ENCODE assay signal across 16 cellular contexts in genomic region chr18:78996741-78997490, GRCh38. TPM values are rescaled to one million over a fixed set of nuclear protein-coding genes. Genes with fewer than 3 reads are reported as not detected.
DNase-seq lines count a peak whose midpoint lies in the region; ATAC-seq and TF ChIP-seq lines count a peak whose summit lies in the region.
"Had no signal": no experiment of that assay in that cellular context is flagged by ENCODE, and none has a peak within 500 bp of the region (broad histone marks: within the 10 kb centered on the region; RNA-seq: fewer than 3 reads in every experiment).

No MANE protein-coding gene starts in this region.

- no peaks in the 10 kb centered on the region for H3K9me3 Mint-ChIP-seq in nephron progenitor cell
- H3K9me3 Mint-ChIP-seq: H9 had no signal

- H3K4me1 Mint-ChIP-seq in nephron progenitor cell: no peaks in the 10 kb centered on the region
- H3K4me1 Mint-ChIP-seq: CD14-positive monocyte; CD4-positive, alpha-beta memory T cell had no signal

- H3K4me3 Mint-ChIP-seq in nephron progenitor cell: no peak overlapping the region
- H3K4me3 Mint-ChIP-seq: CD14-positive monocyte; CD4-positive, alpha-beta memory T cell; H9 had no signal

- peaks cover 68% of the 10 kb centered on the region for H3K36me3 Mint-ChIP-seq in nephron progenitor cell (ENCODE audit: low read depth)
- H3K36me3 Mint-ChIP-seq: CD14-positive monocyte; CD4-positive, alpha-beta memory T cell had no signal

- H3K27ac Mint-ChIP-seq in nephron progenitor cell: peak overlapping the region; percentile 32
- H3K27ac Mint-ChIP-seq: CD14-positive monocyte; CD4-positive, alpha-beta memory T cell had no signal

- no peak for TF ChIP-seq CTCF in nephron progenitor cell (IDR thresholded peaks at IDR 0.05)

- intact Hi-C loops in sciatic nerve (cut with DNase I): no loop called here

- ATAC-seq in sciatic nerve (no peak), HG03045 (IDR thresholded peaks at IDR 0.05; ENCODE audit: unreplicated experiment) (no peak)
- ATAC-seq: A549 had no signal

- DNase-seq in NCI-H1092 treated with DMSO at 0.1 percent for 48 hours (lab: John Stamatoyannopoulos, UW) (peak; percentile 28), NCI-H1092 (lab: John Stamatoyannopoulos, UW) (no peak), ecto neural progenitor cell (ENCODE audit: low spot score) (peak; percentile 32), nephron progenitor cell (no peak), sciatic nerve (ENCODE audit: low spot score) (peak; percentile 48), cerebellar nuclear complex (lab: John Stamatoyannopoulos, UW) (no peak)
- DNase-seq in activated CD8-positive, alpha-beta memory T cell treated with anti-CD3 and anti-CD28 coated beads, Interleukin-2, amount 50 U/mL, for 4 hours: no peak
- DNase-seq: AML-193; CD4-positive, alpha-beta memory T cell; GF-D8; GOT3; H9 had no signal

- H3K27me3 Mint-ChIP-seq in nephron progenitor cell (ENCODE audit: low read depth, poor library complexity): peaks cover 5% of the 10 kb centered on the region

RNA-seq across cellular contexts. Expression of gene SALL3, which starts 17.3 kb away (rescaled TPM):
- 0.09 TPM for total RNA-seq in sciatic nerve
- total RNA-seq: CD4-positive, alpha-beta memory T cell; HT-29 had no signal

Comparison
In these comparisons a context has a peak if more than half of its experiments do, and no peak if none do; other contexts are left out.
1. DNase-seq: peak in NCI-H1092 treated with DMSO at 0.1 percent for 48 hours (single experiment), ecto neural progenitor cell (single experiment) and sciatic nerve (single experiment); none in NCI-H1092 (single experiment), nephron progenitor cell (single experiment), cerebellar nuclear complex (0 of 2) and activated CD8-positive, alpha-beta memory T cell treated with anti-CD3 and anti-CD28 coated beads, Interleukin-2, amount 50 U/mL, for 4 hours (single experiment).